In the genomic region with DNA sequence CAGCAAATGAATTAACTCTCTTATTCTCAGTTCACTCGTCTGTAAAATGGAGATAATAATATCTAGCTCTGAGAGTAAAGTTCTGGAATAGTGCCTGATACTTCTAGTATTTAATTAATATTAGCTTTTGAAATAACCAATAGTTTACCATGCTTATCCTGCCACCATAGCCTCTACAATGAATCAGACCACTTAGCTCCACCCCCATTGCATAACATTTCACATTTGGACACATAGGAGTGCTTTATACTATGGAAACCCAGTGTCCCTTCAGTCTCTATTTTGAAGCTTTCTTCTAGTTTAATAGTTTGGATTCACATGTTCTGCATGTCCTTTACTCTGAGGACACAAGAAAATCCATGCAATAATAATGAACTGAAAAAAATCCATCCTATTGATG, we compare ENCODE assay signal across 7 cellular contexts.
"Had no signal": no experiment of that assay in that cellular context is flagged by ENCODE, and none has a peak within 500 bp of the region (broad histone marks: within the 10 kb centered on the region; RNA-seq: fewer than 3 reads in every experiment).

No MANE protein-coding gene starts in this region.

- H3K27ac Mint-ChIP-seq: HFFc6, IgD-negative memory B cell had no signal

- H3K4me3 Mint-ChIP-seq: HFFc6, IgD-negative memory B cell had no signal

- H3K36me3 Mint-ChIP-seq: IgD-negative memory B cell had no signal

- H2AFZ ChIP-seq: GM23248 had no signal

- H3K9me3 ChIP-seq: HAP-1 had no signal

- H3K27ac ChIP-seq: GM23248, HL-60 had no signal

- H3K4me1 ChIP-seq: HAP-1 had no signal

- H3K4me1 Mint-ChIP-seq: IgD-negative memory B cell had no signal

- H3K9ac ChIP-seq: GM23248 had no signal

- H3K36me3 ChIP-seq: HAP-1 had no signal

- DNase-seq: GM23248, GOT3, H7, HFFc6 had no signal

- H3K4me3 ChIP-seq: GM23248, HAP-1 had no signal
